Comparison of ENCODE assay signal across 15 cellular contexts in genomic region chr1:156675271-156675708, GRCh38. TPM values are rescaled to one million over a fixed set of nuclear protein-coding genes. Genes with fewer than 3 reads are reported as not detected.
DNase-seq lines count a peak whose midpoint lies in the region; ATAC-seq, FAIRE-seq and TF ChIP-seq lines count a peak whose summit lies in the region.
"Had no signal": no experiment of that assay in that cellular context is flagged by ENCODE, and none has a peak within 500 bp of the region (broad histone marks: within the 10 kb centered on the region; RNA-seq: fewer than 3 reads in every experiment).

No MANE protein-coding gene starts in this region.

- POLR2A ChIA-PET in IMR-90 (lab: Charles Lee; ENCODE audit: unreplicated experiment), result interaction anchor here (3.0 to 3.3 kb wide), 2 partner anchors 10 to 14 kb away, joined by 22 to 29 read pairs; no protein-coding TSS in a partner anchor
- POLR2A ChIA-PET in H1 (lab: Charles Lee; ENCODE audit: partially characterized antibody), result interaction anchor here (0.8 to 13.8 kb wide), 12 partner anchors 12 to 208 kb away, joined by 3 to 419 read pairs (median 18); partner anchors contain the start of genes CRABP2, ISG20L2, METTL25B and MRPL24

- H2AK5ac ChIP-seq in IMR-90 (ENCODE audit: low read depth, low read length), result peak overlapping the region; percentile 96
- peak overlapping the region; percentile 97 for H2AK5ac ChIP-seq in H1 (ENCODE audit: low read depth, low read length)
- H2AK5ac ChIP-seq in mesenchymal stem cell (ENCODE audit: low read length, severe bottlenecking), result peak overlapping the region; percentile 10

- H3K27me3 ChIP-seq in IMR-90 (ENCODE audit: control insufficient read depth, insufficient read depth, low read length) (peaks cover 6% of the 10 kb centered on the region), H1 (replicated peaks in 1 of 4; ENCODE audit: control insufficient read depth in 3 of 4, extremely low read depth in 1 of 4, insufficient read depth in 3 of 4, low read length in 3 of 4) (no peaks in the 10 kb centered on the region; a peak in 2 of 7 replicates), mesenchymal stem cell (ENCODE audit: control insufficient read depth in 1 of 2, insufficient read depth in 1 of 2, low read length in 2 of 2) (peaks cover 0 to 14% of the 10 kb centered on the region in 2 experiments), testis (no peaks in the 10 kb centered on the region)

- peak overlapping the region; percentile 77 for H3K4me2 ChIP-seq in IMR-90 (ENCODE audit: low read depth, low read length)
- H3K4me2 ChIP-seq in H1 (ENCODE audit: insufficient read depth in 1 of 2, low read depth in 2 of 2, low read length in 2 of 2), result peak overlapping the region; percentile 71 to 87
- peak overlapping the region; percentile 79 for H3K4me2 ChIP-seq in mesenchymal stem cell (ENCODE audit: low read length, poor library complexity, severe bottlenecking)

- 57% methylated on average over 1 of the region's 8 CpGs; no CpG with 5 or more reads in 1 of the 2 experiments for WGBS in IMR-90 (ENCODE audit: extremely low coverage in 2 of 2, insufficient read length in 1 of 2), 2 experiments
- WGBS in H1 (ENCODE audit: extremely low coverage in 1 of 2, insufficient coverage in 1 of 2, insufficient read length in 1 of 2, insufficient replicate concordance in 2 of 2, low coverage in 1 of 2, low lambda C conversion rate in 2 of 2, missing lambda C conversion rate in 1 of 2), 2 experiments, result 62% methylated on average over 8 of the region's 8 CpGs; no CpG with 5 or more reads in 1 of the 2 experiments
- 68% methylated on average over 6 of the region's 8 CpGs for WGBS in mesenchymal stem cell
- 18 to 69% methylated on average over 3 to 8 of the region's 8 CpGs for WGBS in testis, 2 donors

- H3K9me1 ChIP-seq in IMR-90 (ENCODE audit: insufficient read depth, low read length), result peaks cover 18% of the 10 kb centered on the region

- ATAC-seq in IMR-90 (ENCODE audit: low read depth) (peak; percentile 18), HG03460 (IDR thresholded peaks at IDR 0.05; ENCODE audit: unreplicated experiment) (no peak), omental fat pad (ENCODE audit: low FRiP score) (no peak)
- ATAC-seq: left colon had no signal

- peak overlapping the region; percentile 95 for H2AK9ac ChIP-seq in IMR-90 (replicated peaks; ENCODE audit: low read depth, low read length, poor library complexity)

- H2BK120ac ChIP-seq in IMR-90 (ENCODE audit: low read depth, low read length) (peak overlapping the region; percentile 66), H1 (replicated peaks; ENCODE audit: low read depth, low read length) (no peak overlapping the region), mesenchymal stem cell (ENCODE audit: low read depth, low read length) (no peak overlapping the region)

- H3K4ac ChIP-seq in IMR-90 (ENCODE audit: low read depth, low read length) (peak overlapping the region; percentile 74), H1 (replicated peaks; ENCODE audit: insufficient read length, low read depth, low read length) (peak overlapping the region; percentile 62), mesenchymal stem cell (ENCODE audit: low read depth in 1 of 2, low read length in 2 of 2) (peak overlapping the region in 1 of 2 experiments; percentile 19)

- dilution Hi-C loops in IMR-90 (cut with HindIII; ENCODE audit: low sequenced_read_pairs, unreplicated experiment), result no loop called here

- H4K5ac ChIP-seq in IMR-90 (ENCODE audit: low read depth, low read length), result no peak overlapping the region; the same call in 1 of the 2 replicates
- no peak overlapping the region for H4K5ac ChIP-seq in H1 (ENCODE audit: insufficient read length, low read depth, low read length)

- H3K9me3 ChIP-seq in IMR-90 (ENCODE audit: control insufficient read depth, insufficient read depth, low read length) (no peaks in the 10 kb centered on the region), H1 (ENCODE audit: insufficient read depth in 2 of 2, low read depth in 1 of 2, low read length in 1 of 2) (no peaks in the 10 kb centered on the region), mesenchymal stem cell (ENCODE audit: control insufficient read depth, low read length) (no peaks in the 10 kb centered on the region), testis (no peaks in the 10 kb centered on the region)

- H3K23me2 ChIP-seq in H1 (ENCODE audit: low read depth, low read length), result peaks cover 18% of the 10 kb centered on the region

- TF ChIP-seq CTCF in IMR-90 (conservative IDR thresholded peaks at IDR 0.05; ENCODE audit: low read depth, low read length) (no peak), H1 (IDR thresholded peaks at IDR 0.05; ENCODE audit: control extremely low read depth in 1 of 3, insufficient read depth in 1 of 3, low read depth in 1 of 3, low read length in 3 of 3) (no peak), testis (IDR thresholded peaks at IDR 0.05) (no peak), omental fat pad (IDR thresholded peaks at IDR 0.05) (no peak)

- no peak for TF ChIP-seq RAD21 in IMR-90 (IDR thresholded peaks at IDR 0.05; ENCODE audit: low read length)
- no peak for TF ChIP-seq RAD21 in H1 (IDR thresholded peaks at IDR 0.05 in 1 of 2, conservative IDR thresholded peaks at IDR 0.05 in 1 of 2; ENCODE audit: low read depth in 2 of 2, low read length in 2 of 2)

- no peak for FAIRE-seq in H1 (lab: Jason Lieb, UNC)
- FAIRE-seq: colon, G401.6 had no signal

- peak overlapping the region; percentile 8; the same call in 1 of the 2 replicates for H2BK20ac ChIP-seq in IMR-90 (ENCODE audit: low read depth, low read length)
- peak overlapping the region; percentile 90 for H2BK20ac ChIP-seq in H1 (ENCODE audit: low read length)

- in situ Hi-C loops in IMR-90 (cut with MboI; ENCODE audit: low sequenced_read_pairs), result no loop called here

- peak overlapping the region; percentile 82; the same call in 1 of the 2 replicates for H3K23ac ChIP-seq in IMR-90 (ENCODE audit: low read depth, low read length)
- no peak overlapping the region for H3K23ac ChIP-seq in H1 (ENCODE audit: insufficient read length)
- H3K23ac ChIP-seq in mesenchymal stem cell (ENCODE audit: low read length in 2 of 2), result peak overlapping the region in 1 of 2 experiments; percentile 19

- DNase-seq in IMR-90 (no peak), H1 (ENCODE audit: low read depth in 1 of 2, low spot score in 2 of 2) (peak in 1 of 2 experiments; percentile 56), mesenchymal stem cell (no peak), testis (no peak), HuH-7.5 (ENCODE audit: low spot score) (no peak), omental fat pad (ENCODE audit: low spot score) (no peak), NCI-H2107 treated with DMSO at 0.1 percent for 48 hours (lab: John Stamatoyannopoulos, UW; ENCODE audit: unreplicated experiment) (no peak)
- DNase-seq: activated T-cell treated with anti-CD3 and anti-CD28 coated beads, Interleukin-2, amount 50 U/mL, for 24 hours; left colon; NCI-H226; stimulated activated CD4-positive, alpha-beta T cell treated with anti-CD3 and anti-CD28 coated beads, Interleukin-15, amount 100 ng/mL, for 24 hours; T-helper 1 cell had no signal

- H3K4me1 ChIP-seq in IMR-90 (ENCODE audit: control insufficient read depth, insufficient read depth, low read length), result peaks cover 31% of the 10 kb centered on the region
- peaks cover 7 to 40% (median 34%) of the 10 kb centered on the region in 4 experiments for H3K4me1 ChIP-seq in H1 (replicated peaks in 1 of 4; ENCODE audit: control insufficient read depth in 3 of 4, insufficient read depth in 4 of 4, low read length in 3 of 4)
- H3K4me1 ChIP-seq in mesenchymal stem cell (ENCODE audit: control insufficient read depth, insufficient read depth, low read depth, low read length), result peaks cover 45% of the 10 kb centered on the region
- peaks cover 21% of the 10 kb centered on the region for H3K4me1 ChIP-seq in testis

- H3K9ac ChIP-seq in IMR-90 (ENCODE audit: low read depth, low read length), result peak overlapping the region; percentile 54
- peak overlapping the region in 3 of 4 experiments; percentile 60 to 83 (median 81); a peak in 4 of 7 replicates for H3K9ac ChIP-seq in H1 (replicated peaks in 1 of 4; ENCODE audit: extremely low read depth in 1 of 4, low read depth in 3 of 4, low read length in 3 of 4)
- H3K9ac ChIP-seq in mesenchymal stem cell (ENCODE audit: low read length), result peak overlapping the region; percentile 76

- CTCF ChIA-PET in IMR-90 (lab: Yijun Ruan, JAX), result interaction anchor here (2.0 to 3.7 kb wide), 2 partner anchors 14 to 16 kb away, joined by 11 to 25 read pairs; no protein-coding TSS in a partner anchor
- CTCF ChIA-PET in H1 (lab: Charles Lee; ENCODE audit: partially characterized antibody), result interaction anchor here (0.9 to 66.0 kb wide), 6 partner anchors 12 to 238 kb away, joined by 3 to 4284 read pairs (median 436); partner anchors contain the start of genes BCAN, CRABP2, HAPLN2 and ISG20L2

- TF ChIP-seq POLR2A in IMR-90 (IDR thresholded peaks at IDR 0.05; ENCODE audit: low read depth, low read length), result no peak
- no peak for TF ChIP-seq POLR2A in H1 (IDR thresholded peaks at IDR 0.05; ENCODE audit: control extremely low read depth in 1 of 2, low read depth in 2 of 2, low read length in 2 of 2)
- no peak for TF ChIP-seq POLR2A in testis (IDR thresholded peaks at IDR 0.05)

- peak overlapping the region; percentile 65 to 66; a peak in 3 of 4 replicates for H4K8ac ChIP-seq in IMR-90 (ENCODE audit: low read depth in 2 of 2, low read length in 2 of 2)
- no peak overlapping the region for H4K8ac ChIP-seq in H1 (ENCODE audit: extremely low read depth, insufficient read depth, low read length)
- no peak overlapping the region for H4K8ac ChIP-seq in mesenchymal stem cell (ENCODE audit: low read length)

- H3K56ac ChIP-seq in IMR-90 (ENCODE audit: extremely low read depth, insufficient read depth, low read length), result no peak overlapping the region
- H3K56ac ChIP-seq in H1 (replicated peaks; ENCODE audit: insufficient read length, low read depth, low read length), result no peak overlapping the region

- H2AFZ ChIP-seq in IMR-90 (replicated peaks; ENCODE audit: low read length, poor library complexity) (peak overlapping the region; percentile 71), H1 (ENCODE audit: low read length) (no peak overlapping the region), mesenchymal stem cell (ENCODE audit: low read depth, low read length) (no peak overlapping the region)

- peak overlapping the region; percentile 75 for H3K14ac ChIP-seq in IMR-90 (replicated peaks; ENCODE audit: low read depth, low read length)
- H3K14ac ChIP-seq in H1 (ENCODE audit: insufficient read length), result no peak overlapping the region
- H3K14ac ChIP-seq in mesenchymal stem cell (ENCODE audit: low read length in 2 of 2), result peak overlapping the region in 1 of 2 experiments; percentile 82

- no peak for TF ChIP-seq EP300 in H1 (IDR thresholded peaks at IDR 0.05; ENCODE audit: borderline replicate concordance in 1 of 2, low read depth in 2 of 2, low read length in 2 of 2)

- peak overlapping the region; percentile 84 for H2BK12ac ChIP-seq in H1 (ENCODE audit: low read depth, low read length)
- peak overlapping the region in 1 of 2 experiments; percentile 27 for H2BK12ac ChIP-seq in mesenchymal stem cell (ENCODE audit: low read length in 2 of 2)

- BruUV-seq in IMR-90 (replicated peaks; lab: Mats Ljungman, UMichigan), result no TSS peak

- H3K36me3 ChIP-seq in IMR-90 (ENCODE audit: control insufficient read depth, insufficient read depth, low read length), result peaks cover 16% of the 10 kb centered on the region
- peaks cover 4 to 28% (median 12%) of the 10 kb centered on the region in 4 experiments; a peak in 7 of 8 replicates for H3K36me3 ChIP-seq in H1 (ENCODE audit: control insufficient read depth in 2 of 4, insufficient read depth in 4 of 4, low read length in 3 of 4)
- H3K36me3 ChIP-seq in mesenchymal stem cell (ENCODE audit: control insufficient read depth in 1 of 2, insufficient read depth in 2 of 2, low read depth in 1 of 2, low read length in 2 of 2), result peaks cover 32 to 34% of the 10 kb centered on the region in 2 experiments
- H3K36me3 ChIP-seq in testis (ENCODE audit: low read depth, missing control alignments), result no peaks in the 10 kb centered on the region

- intact Hi-C loops in IMR-90 (cut with micrococcal nuclease) (no loop called here), testis (cut with DNase I; ENCODE audit: low total_unique reads) (no loop called here)

- H4K91ac ChIP-seq in IMR-90 (ENCODE audit: insufficient read depth, low read depth, low read length), result peak overlapping the region; percentile 48; the same call in 1 of the 2 replicates
- peak overlapping the region; percentile 48 for H4K91ac ChIP-seq in H1 (replicated peaks; ENCODE audit: insufficient read length, low read length)
- H4K91ac ChIP-seq in mesenchymal stem cell (ENCODE audit: low read length), result peak overlapping the region; percentile 3

- H2BK15ac ChIP-seq in IMR-90 (ENCODE audit: low read depth, low read length), result peak overlapping the region; percentile 38; the same call in 2 of the 3 replicates
- H2BK15ac ChIP-seq in H1 (ENCODE audit: low read length), result peak overlapping the region; percentile 36
- no peak overlapping the region for H2BK15ac ChIP-seq in mesenchymal stem cell (ENCODE audit: low read depth, poor library complexity, severe bottlenecking)

- H4K20me1 ChIP-seq in IMR-90 (ENCODE audit: insufficient read depth, low read length) (peaks cover 28% of the 10 kb centered on the region), H1 (replicated peaks in 1 of 2; ENCODE audit: control insufficient read depth in 1 of 2, insufficient read depth in 2 of 2, low read length in 2 of 2) (peaks cover 3 to 10% of the 10 kb centered on the region in 2 experiments)

- peak overlapping the region; percentile 27 for H2BK5ac ChIP-seq in IMR-90 (ENCODE audit: low read depth, low read length, poor library complexity, severe bottlenecking)
- peak overlapping the region; percentile 98; the same call in 1 of the 2 replicates for H2BK5ac ChIP-seq in H1 (ENCODE audit: low read depth, low read length)
- no peak overlapping the region for H2BK5ac ChIP-seq in mesenchymal stem cell (ENCODE audit: low read depth, low read length, poor library complexity, severe bottlenecking)

- H3K4me3 ChIP-seq in IMR-90 (ENCODE audit: insufficient read depth, low read depth, low read length), result peak overlapping the region; percentile 48
- peak overlapping the region; percentile 64 to 84 (median 74); a peak in 7 of 8 replicates for H3K4me3 ChIP-seq in H1 (ENCODE audit: extremely low read depth in 1 of 4, insufficient read depth in 2 of 4, low read depth in 3 of 4, low read length in 4 of 4)
- peak overlapping the region; percentile 23 to 74 for H3K4me3 ChIP-seq in mesenchymal stem cell (ENCODE audit: insufficient read depth in 1 of 2, low read depth in 1 of 2, low read length in 2 of 2)
- no peak overlapping the region for H3K4me3 ChIP-seq in testis

- H3K27ac ChIP-seq in IMR-90 (ENCODE audit: insufficient read depth, low read length), result peak overlapping the region; percentile 77
- no peak overlapping the region for H3K27ac ChIP-seq in H1 (ENCODE audit: low read depth, low read length)
- peak overlapping the region; percentile 8 for H3K27ac ChIP-seq in mesenchymal stem cell (ENCODE audit: low read length, poor library complexity, severe bottlenecking)
- H3K27ac ChIP-seq in testis, result peak overlapping the region; percentile 79 to 80

- H3K18ac ChIP-seq in IMR-90 (ENCODE audit: low read depth, low read length) (peak overlapping the region; percentile 1), H1 (ENCODE audit: extremely low read depth, low read length) (no peak overlapping the region; the same call in 1 of the 2 replicates), mesenchymal stem cell (ENCODE audit: low read depth in 1 of 2, low read length in 2 of 2) (peak overlapping the region; percentile 25 to 26)

- H3K79me1 ChIP-seq in IMR-90 (ENCODE audit: low read depth in 1 of 2, low read length in 2 of 2), result peaks cover 15 to 53% of the 10 kb centered on the region in 2 experiments; a peak in 3 of 4 replicates
- H3K79me1 ChIP-seq in H1 (ENCODE audit: low read depth, low read length), result peaks cover 15% of the 10 kb centered on the region; the same call in 1 of the 2 replicates
- peaks cover 13% of the 10 kb centered on the region for H3K79me1 ChIP-seq in mesenchymal stem cell (replicated peaks; ENCODE audit: low read length, poor library complexity, severe bottlenecking)

- peaks cover 5 to 43% of the 10 kb centered on the region in 2 experiments; a peak in 3 of 4 replicates for H3K79me2 ChIP-seq in H1 (ENCODE audit: control insufficient read depth in 1 of 2, insufficient read depth in 2 of 2, low read length in 2 of 2)

RNA-seq across cellular contexts. Expression of gene NES, which starts 1.9 kb away (rescaled TPM):
- total RNA-seq in IMR-90 (2012; rRNA removed) (40.1 and 46.1 TPM in 2 replicates), testis (10 to 100 TPM; 17.6 to 27.7 TPM), omental fat pad (10 to 100 TPM; 17.4 to 76.4 (median 27.7) TPM)
- polyA plus RNA-seq in IMR-90 (2012; rRNA removed) (25.3 and 26.7 TPM in 2 replicates), H1 (2011; rRNA removed) (13.3 and 20.3 TPM in 2 replicates), testis (ENCODE audit: insufficient read depth, low read depth, low replicate concordance) (20.7 TPM)
- polyA plus RNA-seq in IMR-90 (2012; cell fraction: cytosol; rRNA removed), result 12.6 and 13.2 TPM in 2 replicates
- polyA plus RNA-seq in IMR-90 (2012; cell fraction: nucleus; rRNA removed; ENCODE audit: low replicate concordance), result 30.6 and 35.9 TPM in 2 replicates
- 135 and 138 TPM in 2 replicates for total RNA-seq in H1 (2021; fragmentation: NEBNext Ultra II Directional; extraction: Animal tissue kit (Norgen Biotek cat#: 25700))
- 21.1 TPM for polyA plus RNA-seq in H1 (2011; cell fraction: cytosol; rRNA removed)
- 54.8 TPM for polyA plus RNA-seq in H1 (2011; cell fraction: nucleus; rRNA removed)
- 97.4 to 124 TPM (median 113 TPM) in 4 replicates for polyA plus RNA-seq in H1 (2012, experiment 1 of 2)
- polyA plus RNA-seq in H1 (2012, experiment 2 of 2), result 43.3 TPM
- polyA plus RNA-seq in H1 (2013, experiment 1 of 2), result 55.5 TPM
- 53.5 TPM for polyA plus RNA-seq in H1 (2013, experiment 2 of 2)
- 17.2 and 19.2 TPM in 2 replicates for polyA minus RNA-seq in H1 (2011; rRNA and poly(A)+ RNA removed)
- 31.7 TPM for polyA minus RNA-seq in H1 (2011; cell fraction: cytosol; rRNA and poly(A)+ RNA removed)
- 22.7 TPM for polyA minus RNA-seq in H1 (2011; cell fraction: nucleus; rRNA and poly(A)+ RNA removed)
- polyA plus RNA-seq in mesenchymal stem cell (2013, experiment 1 of 2), result 49.2 TPM
- polyA plus RNA-seq in mesenchymal stem cell (2013, experiment 2 of 2), result 45.3 TPM

RNA-seq across cellular contexts. Expression of gene CRABP2, which starts 30.1 kb away (rescaled TPM):
- total RNA-seq in IMR-90 (2012; rRNA removed), result 6.1 and 6.3 TPM in 2 replicates
- 12.2 and 15.7 TPM in 2 replicates for polyA plus RNA-seq in IMR-90 (2012; rRNA removed)
- polyA plus RNA-seq in IMR-90 (2012; cell fraction: cytosol; rRNA removed), result 12.2 and 23.5 TPM in 2 replicates
- 6.7 and 8.7 TPM in 2 replicates for polyA plus RNA-seq in IMR-90 (2012; cell fraction: nucleus; rRNA removed; ENCODE audit: low replicate concordance)
- 119 TPM in 2 replicates for total RNA-seq in H1 (2021; fragmentation: NEBNext Ultra II Directional; extraction: Animal tissue kit (Norgen Biotek cat#: 25700))
- 69.2 and 130 TPM in 2 replicates for polyA plus RNA-seq in H1 (2011; rRNA removed)
- 79.6 TPM for polyA plus RNA-seq in H1 (2011; cell fraction: cytosol; rRNA removed)
- polyA plus RNA-seq in H1 (2011; cell fraction: nucleus; rRNA removed), result 70.9 TPM
- polyA plus RNA-seq in H1 (2012, experiment 1 of 2), result 180 to 343 TPM (median 303 TPM) in 4 replicates
- 318 TPM for polyA plus RNA-seq in H1 (2012, experiment 2 of 2)
- 139 TPM for polyA plus RNA-seq in H1 (2013, experiment 1 of 2)
- 143 TPM for polyA plus RNA-seq in H1 (2013, experiment 2 of 2)
- 8.6 and 12.5 TPM in 2 replicates for polyA minus RNA-seq in H1 (2011; rRNA and poly(A)+ RNA removed)
- polyA minus RNA-seq in H1 (2011; cell fraction: cytosol; rRNA and poly(A)+ RNA removed), result 45.7 TPM
- 11.1 TPM for polyA minus RNA-seq in H1 (2011; cell fraction: nucleus; rRNA and poly(A)+ RNA removed)
- 42.6 TPM for polyA plus RNA-seq in mesenchymal stem cell (2013, experiment 1 of 2)
- polyA plus RNA-seq in mesenchymal stem cell (2013, experiment 2 of 2), result 41.2 TPM
- total RNA-seq in testis, result 1 to 10 TPM; 2.1 to 6.8 TPM
- 21.0 TPM for polyA plus RNA-seq in testis (ENCODE audit: insufficient read depth, low read depth, low replicate concordance)
- 1 to 10 TPM in 3 of 4 donors, not detected in 1; 4.5 to 8.8 (median 8.8) TPM for total RNA-seq in omental fat pad

RNA-seq across cellular contexts. Expression of gene BCAN, which starts 33.4 kb away (rescaled TPM):
- total RNA-seq in IMR-90 (2012; rRNA removed), result not detected in 2 replicates
- polyA plus RNA-seq in IMR-90 (2012; rRNA removed), result 0.07 TPM in 1 of 2 replicates, not detected in the other
- polyA plus RNA-seq in IMR-90 (2012; cell fraction: cytosol; rRNA removed), result 0.04 and 0.11 TPM in 2 replicates
- polyA plus RNA-seq in IMR-90 (2012; cell fraction: nucleus; rRNA removed; ENCODE audit: low replicate concordance), result 0.05 TPM in 2 replicates
- total RNA-seq in H1 (2021; fragmentation: NEBNext Ultra II Directional; extraction: Animal tissue kit (Norgen Biotek cat#: 25700)), result 3.8 and 4.5 TPM in 2 replicates
- polyA plus RNA-seq in H1 (2011; rRNA removed), result 17.1 and 24.0 TPM in 2 replicates
- polyA plus RNA-seq in H1 (2011; cell fraction: cytosol; rRNA removed), result 11.2 TPM
- polyA plus RNA-seq in H1 (2011; cell fraction: nucleus; rRNA removed), result 25.7 TPM
- polyA plus RNA-seq in H1 (2012, experiment 1 of 2), result 8.8 to 14.0 TPM (median 12.1 TPM) in 4 replicates
- polyA plus RNA-seq in H1 (2012, experiment 2 of 2), result 10.6 TPM
- polyA plus RNA-seq in H1 (2013, experiment 1 of 2), result 8.6 TPM
- 6.8 TPM for polyA plus RNA-seq in H1 (2013, experiment 2 of 2)
- 4.3 and 12.9 TPM in 2 replicates for polyA minus RNA-seq in H1 (2011; rRNA and poly(A)+ RNA removed)
- 7.8 TPM for polyA minus RNA-seq in H1 (2011; cell fraction: cytosol; rRNA and poly(A)+ RNA removed)
- polyA minus RNA-seq in H1 (2011; cell fraction: nucleus; rRNA and poly(A)+ RNA removed), result 6.8 TPM
- 0.33 TPM for polyA plus RNA-seq in mesenchymal stem cell (2013, experiment 1 of 2)
- 0.23 TPM for polyA plus RNA-seq in mesenchymal stem cell (2013, experiment 2 of 2)
- total RNA-seq in testis, result 1 to 10 TPM; 8.8 to 9.7 TPM
- 3.3 TPM for polyA plus RNA-seq in testis (ENCODE audit: insufficient read depth, low read depth, low replicate concordance)
- not detected for total RNA-seq in omental fat pad
- total RNA-seq: left colon had no signal

RNA-seq across cellular contexts. Expression of gene METTL25B, which starts 53.0 kb away (rescaled TPM):
- 2.3 and 3.1 TPM in 2 replicates for total RNA-seq in IMR-90 (2012; rRNA removed)
- 9.6 and 10.1 TPM in 2 replicates for polyA plus RNA-seq in IMR-90 (2012; rRNA removed)
- polyA plus RNA-seq in IMR-90 (2012; cell fraction: cytosol; rRNA removed), result 6.7 and 10.8 TPM in 2 replicates
- 21.6 and 31.1 TPM in 2 replicates for polyA plus RNA-seq in IMR-90 (2012; cell fraction: nucleus; rRNA removed; ENCODE audit: low replicate concordance)
- total RNA-seq in H1 (2021; fragmentation: NEBNext Ultra II Directional; extraction: Animal tissue kit (Norgen Biotek cat#: 25700)), result 28.4 and 31.8 TPM in 2 replicates
- 30.1 and 43.1 TPM in 2 replicates for polyA plus RNA-seq in H1 (2011; rRNA removed)
- polyA plus RNA-seq in H1 (2011; cell fraction: cytosol; rRNA removed), result 38.2 TPM
- polyA plus RNA-seq in H1 (2011; cell fraction: nucleus; rRNA removed), result 75.5 TPM
- 30.1 to 33.3 TPM (median 31.2 TPM) in 4 replicates for polyA plus RNA-seq in H1 (2012, experiment 1 of 2)
- polyA plus RNA-seq in H1 (2012, experiment 2 of 2), result 29.8 TPM
- polyA plus RNA-seq in H1 (2013, experiment 1 of 2), result 39.5 TPM
- polyA plus RNA-seq in H1 (2013, experiment 2 of 2), result 35.7 TPM
- 21.0 and 21.3 TPM in 2 replicates for polyA minus RNA-seq in H1 (2011; rRNA and poly(A)+ RNA removed)
- polyA minus RNA-seq in H1 (2011; cell fraction: cytosol; rRNA and poly(A)+ RNA removed), result 21.1 TPM
- polyA minus RNA-seq in H1 (2011; cell fraction: nucleus; rRNA and poly(A)+ RNA removed), result 19.6 TPM
- 12.1 TPM for polyA plus RNA-seq in mesenchymal stem cell (2013, experiment 1 of 2)
- 11.3 TPM for polyA plus RNA-seq in mesenchymal stem cell (2013, experiment 2 of 2)
- 10 to 100 TPM; 34.1 to 69.0 TPM for total RNA-seq in testis
- polyA plus RNA-seq in testis (ENCODE audit: insufficient read depth, low read depth, low replicate concordance), result 50.5 TPM
- total RNA-seq in omental fat pad, result 10 to 100 TPM; 12.1 to 25.4 (median 18.8) TPM

RNA-seq across cellular contexts. Expression of gene ISG20L2, which starts 53.3 kb away (rescaled TPM):
- total RNA-seq in IMR-90 (2012; rRNA removed) (13.6 and 17.0 TPM in 2 replicates), testis (100 to 1,000 TPM in 1 of 2 donors, 10 to 100 TPM in 1; 60.9 to 150 TPM), omental fat pad (10 to 100 TPM; 19.8 to 34.1 (median 28.2) TPM)
- polyA plus RNA-seq in IMR-90 (2012; rRNA removed) (27.2 and 27.3 TPM in 2 replicates), H1 (2011; rRNA removed) (46.9 and 53.0 TPM in 2 replicates), testis (ENCODE audit: insufficient read depth, low read depth, low replicate concordance) (223 TPM)
- 11.1 and 15.5 TPM in 2 replicates for polyA plus RNA-seq in IMR-90 (2012; cell fraction: cytosol; rRNA removed)
- 9.0 and 15.3 TPM in 2 replicates for polyA plus RNA-seq in IMR-90 (2012; cell fraction: nucleus; rRNA removed; ENCODE audit: low replicate concordance)
- 47.5 and 53.1 TPM in 2 replicates for total RNA-seq in H1 (2021; fragmentation: NEBNext Ultra II Directional; extraction: Animal tissue kit (Norgen Biotek cat#: 25700))
- polyA plus RNA-seq in H1 (2011; cell fraction: cytosol; rRNA removed), result 41.8 TPM
- polyA plus RNA-seq in H1 (2011; cell fraction: nucleus; rRNA removed), result 29.0 TPM
- polyA plus RNA-seq in H1 (2012, experiment 1 of 2), result 35.0 to 48.9 TPM (median 43.5 TPM) in 4 replicates
- 48.4 TPM for polyA plus RNA-seq in H1 (2012, experiment 2 of 2)
- polyA plus RNA-seq in H1 (2013, experiment 1 of 2), result 50.4 TPM
- 50.3 TPM for polyA plus RNA-seq in H1 (2013, experiment 2 of 2)
- 69.4 and 87.6 TPM in 2 replicates for polyA minus RNA-seq in H1 (2011; rRNA and poly(A)+ RNA removed)
- polyA minus RNA-seq in H1 (2011; cell fraction: cytosol; rRNA and poly(A)+ RNA removed), result 15.5 TPM
- polyA minus RNA-seq in H1 (2011; cell fraction: nucleus; rRNA and poly(A)+ RNA removed), result 40.7 TPM
- polyA plus RNA-seq in mesenchymal stem cell (2013, experiment 1 of 2), result 26.8 TPM
- 25.1 TPM for polyA plus RNA-seq in mesenchymal stem cell (2013, experiment 2 of 2)

Comparison
In these comparisons a context has a peak if more than half of its experiments do, and no peak if none do; other contexts are left out.
1. H2AK5ac ChIP-seq: peak in every context shown above with its lines; median percentile 97 in H1; 96 in IMR-90; 10 in mesenchymal stem cell.
2. H3K4me3 ChIP-seq: peak in IMR-90 (single experiment), H1 (4 of 4) and mesenchymal stem cell (2 of 2); none in testis (0 of 2).
3. H4K8ac ChIP-seq: peak in IMR-90 (2 of 2); none in H1 (single experiment) and mesenchymal stem cell (single experiment).
4. RNA of gene CRABP2, which starts 30.1 kb away (total RNA-seq): 119 TPM in H1; 4.5 to 8.8 TPM in omental fat pad, 2.1 to 6.8 TPM in testis and 6.1 to 6.3 TPM in IMR-90; every median in the first group is over 10 times any median in the second.
5. Peak in every context shown above with its lines, with median percentiles within 50 percentile points of each other: H3K4me2 ChIP-seq, H3K9ac ChIP-seq and H4K91ac ChIP-seq.